In the genomic region with DNA sequence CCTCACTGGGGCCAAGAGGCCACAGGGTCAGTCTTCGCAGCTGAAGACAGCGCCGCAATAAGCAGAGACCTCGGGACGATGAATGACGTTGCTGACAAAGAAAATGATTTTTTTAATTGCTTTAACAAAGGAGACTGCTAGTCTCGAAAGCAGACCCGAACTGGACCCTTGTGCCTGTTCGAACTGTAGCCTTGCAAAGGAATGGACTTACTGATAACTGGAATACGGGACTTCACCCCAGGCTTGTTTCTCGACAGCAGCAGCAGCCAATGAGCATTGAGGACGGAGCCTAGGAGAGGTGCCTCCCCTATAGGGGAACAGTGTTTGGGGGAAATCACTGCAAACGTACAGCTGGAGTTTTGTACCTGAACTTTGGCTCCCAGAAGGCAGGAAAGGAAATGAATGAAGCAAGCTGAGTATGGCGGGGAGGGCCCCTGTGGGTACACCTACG, we compare ENCODE assay signal across 8 cellular contexts. TPM values are rescaled to one million over a fixed set of nuclear protein-coding genes. Genes with fewer than 3 reads are reported as not detected.
DNase-seq lines count a peak whose midpoint lies in the region; ATAC-seq and TF ChIP-seq lines count a peak whose summit lies in the region.

No MANE protein-coding gene starts in this region.

- no peaks in the 10 kb centered on the region for H3K9me2 ChIP-seq in MM.1S (replicated peaks; ENCODE audit: insufficient read depth, low read length)

- H3K27me3 ChIP-seq in MM.1S (replicated peaks; ENCODE audit: insufficient read depth, low read length) (peaks cover 22% of the 10 kb centered on the region), liver (ENCODE audit: control insufficient read depth in 4 of 4, insufficient read depth in 4 of 4, low read length in 3 of 4) (no peaks in the 10 kb centered on the region)

- no peaks in the 10 kb centered on the region for H3K36me3 ChIP-seq in MM.1S (replicated peaks; ENCODE audit: insufficient read depth, low read length)
- H3K36me3 ChIP-seq in liver (ENCODE audit: control insufficient read depth in 4 of 4, insufficient read depth in 3 of 4, low read depth in 1 of 4, low read length in 3 of 4), result peaks cover 0 to 4% (median 0%) of the 10 kb centered on the region in 4 donors

- H3K9ac ChIP-seq in MM.1S (ENCODE audit: low read length) (peak overlapping the region; percentile 66; the same call in 1 of the 2 replicates), liver (ENCODE audit: low read depth in 1 of 2, low read length in 2 of 2) (peak overlapping the region; percentile 64 to 71)

- H3K4me1 ChIP-seq in MM.1S (ENCODE audit: low read length) (peaks cover 6% of the 10 kb centered on the region), liver (ENCODE audit: control insufficient read depth in 4 of 4, insufficient read depth in 4 of 4, low read length in 3 of 4) (peaks cover 11 to 28% (median 20%) of the 10 kb centered on the region in 4 donors)

- peak overlapping the region; percentile 90 for H2AFZ ChIP-seq in MM.1S (ENCODE audit: low read length)

- TF ChIP-seq RAD21 in liver (IDR thresholded peaks at IDR 0.05), result no peak

- in situ Hi-C loops in G401 (cut with HindIII; ENCODE audit: low sequenced_read_pairs), result no loop called here

- H3K4me3 ChIP-seq in MM.1S (ENCODE audit: low read length) (peak overlapping the region; percentile 79), cardiac fibroblast (replicated peaks in 1 of 2; ENCODE audit: low read depth in 2 of 2, low read length in 2 of 2) (peak overlapping the region; percentile 57 to 60), liver (ENCODE audit: low read depth in 1 of 3, low read length in 3 of 3) (peak overlapping the region; percentile 20 to 86 (median 73))

- H3K9me3 ChIP-seq in MM.1S (replicated peaks; ENCODE audit: insufficient read depth, low read length), result no peaks in the 10 kb centered on the region
- H3K9me3 ChIP-seq in liver (ENCODE audit: control insufficient read depth in 4 of 4, low read length in 3 of 4), result no peaks in the 10 kb centered on the region

- peaks cover 3% of the 10 kb centered on the region; the same call in 1 of the 2 replicates for H3F3A ChIP-seq in MM.1S (ENCODE audit: insufficient read depth, low read length)

- peaks cover 24% of the 10 kb centered on the region for H3K79me2 ChIP-seq in MM.1S (ENCODE audit: low read length)

- no peak for ATAC-seq in HG02973 (IDR thresholded peaks at IDR 0.05; ENCODE audit: unreplicated experiment)

- no peak for TF ChIP-seq CTCF in MM.1S (IDR thresholded peaks at IDR 0.05; ENCODE audit: low read length)
- no peak for TF ChIP-seq CTCF in cardiac fibroblast (IDR thresholded peaks at IDR 0.05; ENCODE audit: low read depth, low read length)
- TF ChIP-seq CTCF in liver (IDR thresholded peaks at IDR 0.05; ENCODE audit: low read depth, low read length, missing input control), result no peak

- WGBS in liver, result 16% methylated on average over 15 of the region's 15 CpGs

- peak; percentile 56 for DNase-seq in G401 (ENCODE audit: low spot score)
- no peak for DNase-seq in MM.1S
- peak; percentile 21 to 39 for DNase-seq in cardiac fibroblast (ENCODE audit: low read depth in 2 of 2)
- DNase-seq in T1000 (lab: John Stamatoyannopoulos, UW), result no peak
- DNase-seq in LoVo (ENCODE audit: low spot score), result no peak

- peak overlapping the region; percentile 92 for H3K4me2 ChIP-seq in MM.1S (ENCODE audit: low read depth, low read length)

- H4K20me1 ChIP-seq in MM.1S (ENCODE audit: insufficient read depth, low read length), result no peaks in the 10 kb centered on the region; the same call in 1 of the 2 replicates

- H3K27ac ChIP-seq in MM.1S (ENCODE audit: low read length), result no peak overlapping the region
- H3K27ac ChIP-seq in liver (ENCODE audit: low read depth in 1 of 2, low read length in 2 of 2), result peak overlapping the region; percentile 15 to 75
- peak overlapping the region; percentile 10 for H3K27ac ChIP-seq in temporal lobe (ENCODE audit: low read depth, low read length)

TF ChIP-seq in liver, 16 proteins besides CTCF, POLR2A, EP300 and RAD21:
- TF ChIP-seq HNF4A (conservative IDR thresholded peaks at IDR 0.05) (peak; percentile 47 to 83), YY1 (IDR thresholded peaks at IDR 0.05) (no peak), FOXA1 (IDR thresholded peaks at IDR 0.05) (no peak), NR2F2 (IDR thresholded peaks at IDR 0.05) (peak; percentile 74), SP1 (IDR thresholded peaks at IDR 0.05) (peak; percentile 86), RXRA (IDR thresholded peaks at IDR 0.05) (no peak), TAF1 (conservative IDR thresholded peaks at IDR 0.05) (peak; percentile 84), ATF3 (IDR thresholded peaks at IDR 0.05) (no peak), HNF4G (IDR thresholded peaks at IDR 0.05) (peak; percentile 50)
- TF ChIP-seq, protein P1, sequence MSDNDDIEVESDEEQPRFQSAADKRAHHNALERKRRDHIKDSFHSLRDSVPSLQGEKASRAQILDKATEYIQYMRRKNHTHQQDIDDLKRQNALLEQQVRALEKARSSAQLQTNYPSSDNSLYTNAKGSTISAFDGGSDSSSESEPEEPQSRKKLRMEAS (IDR thresholded peaks at IDR 0.05), result no peak
TF ChIP-seq in liver: peak in this region for 5.

RNA-seq across cellular contexts. Expression of gene TAF4, which starts 1.3 kb away (rescaled TPM):
- total RNA-seq in G401 (2014; rRNA removed; shearing (Covaris generic)), result 8.2 and 13.8 TPM in 2 replicates
- total RNA-seq in liver (10 to 100 TPM in 1 of 2 donors, 1 to 10 TPM in 1; 7.3 to 11.8 TPM), temporal lobe (8.9 TPM)
- polyA plus RNA-seq in liver, result 1 to 10 TPM; 2.0 to 3.8 TPM

RNA-seq across cellular contexts. Expression of gene LSM14B, which starts 55.3 kb away (rescaled TPM):
- total RNA-seq in G401 (2014; rRNA removed; shearing (Covaris generic)), result 73.9 and 86.4 TPM in 2 replicates
- total RNA-seq in liver (10 to 100 TPM; 15.5 to 15.9 TPM), temporal lobe (58.5 TPM)
- polyA plus RNA-seq in liver, result 10 to 100 TPM in 1 of 2 donors, under 1 TPM in 1; 0.99 to 11.2 TPM

Comparison
In these comparisons a context has a peak if more than half of its experiments do, and no peak if none do; other contexts are left out.
1. DNase-seq: peak in G401 (single experiment) and cardiac fibroblast (2 of 2); none in MM.1S (single experiment), T1000 (single experiment) and LoVo (single experiment).
2. Peak in every context shown above with its lines, with median percentiles within 50 percentile points of each other: H3K4me3 ChIP-seq.